ENCODE assay signal across 11 cellular contexts in the genomic region with DNA sequence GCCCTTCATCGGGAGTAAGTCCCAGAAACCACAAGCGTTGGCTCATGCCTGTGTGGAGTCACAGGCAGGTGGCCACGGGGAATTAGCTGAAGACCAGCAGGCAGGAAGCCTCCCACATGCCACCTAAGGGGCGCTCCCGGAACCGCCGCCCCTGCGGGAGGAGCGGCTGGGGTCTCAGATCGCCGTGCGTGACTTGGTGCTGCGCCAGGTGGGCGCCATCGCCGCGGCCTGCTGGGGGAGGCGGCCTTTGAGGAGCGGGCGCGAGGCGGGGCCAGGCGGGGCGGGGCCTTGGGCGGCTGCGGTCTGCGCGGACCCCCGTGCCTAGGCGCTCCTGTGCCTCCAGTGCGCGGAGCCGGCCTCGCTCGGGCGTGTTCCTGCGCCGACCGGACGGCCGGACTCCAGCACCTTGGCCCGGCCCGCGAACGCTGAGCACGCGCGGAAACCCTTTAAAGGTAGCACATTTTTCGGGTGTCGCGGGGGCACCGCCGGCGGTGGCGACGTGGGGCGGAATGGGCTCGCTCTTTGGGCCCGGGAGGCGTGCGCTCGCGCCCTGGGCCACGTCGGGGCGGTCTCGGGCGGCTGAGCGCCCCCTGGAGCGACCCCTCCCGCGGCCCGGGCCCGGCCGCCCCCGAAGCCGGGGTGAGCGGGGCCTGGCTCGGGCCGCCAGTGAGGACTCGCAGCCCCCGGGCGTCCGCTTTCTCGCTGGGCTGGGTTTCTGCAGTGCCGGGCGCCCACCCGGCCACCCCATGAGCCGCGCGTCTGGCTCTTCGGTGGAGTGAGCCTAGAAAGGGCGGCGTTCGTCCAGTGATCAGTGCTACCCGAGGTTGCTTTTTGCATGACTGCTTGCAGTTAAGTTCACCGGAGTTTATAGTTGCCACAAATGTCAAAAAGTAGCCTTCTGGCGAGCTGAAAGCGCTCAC. TPM values are rescaled to one million over a fixed set of nuclear protein-coding genes. Genes with fewer than 3 reads are reported as not detected.
DNase-seq lines count a peak whose midpoint lies in the region; ATAC-seq and TF ChIP-seq lines count a peak whose summit lies in the region.
"Had no signal": no experiment of that assay in that cellular context is flagged by ENCODE, and none has a peak within 500 bp of the region (broad histone marks: within the 10 kb centered on the region; RNA-seq: fewer than 3 reads in every experiment).

No MANE protein-coding gene starts in this region.

- H3K4me1 Mint-ChIP-seq in glutamatergic neuron (ENCODE audit: low read depth, unreplicated experiment), result no peaks in the 10 kb centered on the region
- H3K4me1 Mint-ChIP-seq in activated T-cell treated with anti-CD3 and anti-CD28 coated beads, Interleukin-2, amount 50 U/mL, for 72 hours (ENCODE audit: low read depth), result no peaks in the 10 kb centered on the region

- DNase-seq in GM03348 (ENCODE audit: low spot score), result peak; percentile 18
- peak; percentile 30 for DNase-seq in NCI-H69 (lab: John Stamatoyannopoulos, UW)
- peak; percentile 54 for DNase-seq in glutamatergic neuron
- peak; percentile 18 for DNase-seq in renal cortical epithelial cell (ENCODE audit: low read depth)
- no peak for DNase-seq in Ammon's horn (ENCODE audit: low spot score)
- DNase-seq in activated T-cell treated with anti-CD3 and anti-CD28 coated beads, Interleukin-2, amount 50 U/mL, for 72 hours, result no peak
- DNase-seq in activated gamma-delta T cell (lab: John Stamatoyannopoulos, UW), result no peak
- DNase-seq: activated CD4-positive, alpha-beta memory T cell treated with anti-CD3 and anti-CD28 coated beads for 36 hours; stimulated activated CD4-positive, alpha-beta T cell treated with anti-CD3 and anti-CD28 coated beads, Interleukin-1b, Interleukin-23, amount 100 ng/mL, for 48 hours had no signal

- H3K27ac Mint-ChIP-seq in glutamatergic neuron (ENCODE audit: unreplicated experiment), result no peak overlapping the region
- H3K27ac Mint-ChIP-seq in activated T-cell treated with anti-CD3 and anti-CD28 coated beads, Interleukin-2, amount 50 U/mL, for 72 hours, result no peak overlapping the region
- H3K27ac Mint-ChIP-seq: activated CD4-positive, alpha-beta memory T cell treated with anti-CD3 and anti-CD28 coated beads for 36 hours had no signal

- no peak for TF ChIP-seq CTCF in glutamatergic neuron (IDR thresholded peaks at IDR 0.05; ENCODE audit: partially characterized antibody, unreplicated experiment)

- H3K27me3 Mint-ChIP-seq in glutamatergic neuron (ENCODE audit: unreplicated experiment), result peaks cover 2% of the 10 kb centered on the region
- H3K27me3 Mint-ChIP-seq in activated T-cell treated with anti-CD3 and anti-CD28 coated beads, Interleukin-2, amount 50 U/mL, for 72 hours (ENCODE audit: low read depth), result peaks cover 57% of the 10 kb centered on the region

- no peak for ATAC-seq in HG02588 (IDR thresholded peaks at IDR 0.05; ENCODE audit: unreplicated experiment)
- ATAC-seq in activated T-cell treated with anti-CD3 and anti-CD28 coated beads, Interleukin-2, amount 50 U/mL, for 72 hours (replicated peaks in 1 of 2), result no peak
- ATAC-seq: esophagus mucosa had no signal

- H3K36me3 Mint-ChIP-seq in glutamatergic neuron (ENCODE audit: unreplicated experiment), result no peaks in the 10 kb centered on the region
- peaks cover 0 to 5% of the 10 kb centered on the region in 2 donors for H3K36me3 Mint-ChIP-seq in activated T-cell treated with anti-CD3 and anti-CD28 coated beads, Interleukin-2, amount 50 U/mL, for 72 hours (ENCODE audit: insufficient read depth in 2 of 2)
- H3K36me3 Mint-ChIP-seq: activated CD4-positive, alpha-beta memory T cell treated with anti-CD3 and anti-CD28 coated beads for 36 hours had no signal

- H3K9me3 Mint-ChIP-seq in glutamatergic neuron (ENCODE audit: unreplicated experiment), result no peaks in the 10 kb centered on the region
- H3K9me3 Mint-ChIP-seq in activated T-cell treated with anti-CD3 and anti-CD28 coated beads, Interleukin-2, amount 50 U/mL, for 72 hours, result no peaks in the 10 kb centered on the region
- H3K9me3 Mint-ChIP-seq: activated CD4-positive, alpha-beta memory T cell treated with anti-CD3 and anti-CD28 coated beads for 36 hours had no signal

- peak overlapping the region; percentile 84 for H3K4me3 Mint-ChIP-seq in glutamatergic neuron (ENCODE audit: unreplicated experiment)
- peak overlapping the region in 1 of 2 donors; percentile 47 for H3K4me3 Mint-ChIP-seq in activated T-cell treated with anti-CD3 and anti-CD28 coated beads, Interleukin-2, amount 50 U/mL, for 72 hours
- H3K4me3 Mint-ChIP-seq: activated CD4-positive, alpha-beta memory T cell treated with anti-CD3 and anti-CD28 coated beads for 36 hours had no signal

RNA-seq across cellular contexts. Expression of a gene that starts 24.5 kb away (rescaled TPM):
- total RNA-seq in glutamatergic neuron (ENCODE audit: unreplicated experiment), result not detected
- not detected in 2 replicates for total RNA-seq in renal cortical epithelial cell
- not detected for total RNA-seq in activated T-cell treated with anti-CD3 and anti-CD28 coated beads, Interleukin-2, amount 50 U/mL, for 72 hours
- total RNA-seq: activated CD4-positive, alpha-beta memory T cell treated with anti-CD3 and anti-CD28 coated beads for 36 hours; esophagus mucosa had no signal

RNA-seq across cellular contexts. Expression of a gene that starts 34.6 kb away (rescaled TPM):
- total RNA-seq in glutamatergic neuron (ENCODE audit: unreplicated experiment) (not detected), renal cortical epithelial cell (not detected in 2 replicates)
- 10 to 100 TPM in 1 of 2 donors, 1 to 10 TPM in 1; 2.6 to 22.7 TPM for total RNA-seq in activated T-cell treated with anti-CD3 and anti-CD28 coated beads, Interleukin-2, amount 50 U/mL, for 72 hours
- total RNA-seq: esophagus mucosa had no signal

Comparison
In these comparisons a context has a peak if more than half of its experiments do, and no peak if none do; other contexts are left out.
1. DNase-seq: peak in GM03348 (single experiment), NCI-H69 (single experiment), glutamatergic neuron (single experiment) and renal cortical epithelial cell (single experiment); none in Ammon's horn (single experiment), activated T-cell treated with anti-CD3 and anti-CD28 coated beads, Interleukin-2, amount 50 U/mL, for 72 hours (0 of 2) and activated gamma-delta T cell (single experiment).